27 cellular contexts compared by ENCODE assay signal in genomic region chr18:21928925-21929324, GRCh38.
"Had no signal": no experiment of that assay in that cellular context is flagged by ENCODE, and none has a peak within 500 bp of the region (broad histone marks: within the 10 kb centered on the region; RNA-seq: fewer than 3 reads in every experiment).

No MANE protein-coding gene starts in this region.

- H3K36me3 ChIP-seq: left ventricle myocardium inferior, pancreas, prostate gland, suprapubic skin, thoracic aorta, tibial artery, upper lobe of right lung had no signal

- H3K27ac ChIP-seq: left ventricle myocardium inferior, pancreas, prostate gland, skin epidermis, suprapubic skin, thoracic aorta, tibial artery, upper lobe of right lung had no signal

- H3K27me3 ChIP-seq: pancreas, tibial artery, upper lobe of right lung had no signal

- ATAC-seq: mucosa of descending colon; naive thymus-derived CD4-positive, alpha-beta T cell; natural killer cell treated with Interleukin-12 subunit alpha and Interleukin-12 subunit beta and Interleukin-15 and Interleukin-18, amount 100 ng/mL, for 72 hours; pancreas; right cardiac atrium; sciatic nerve; upper lobe of right lung had no signal

- H3K4me1 Mint-ChIP-seq: naive thymus-derived CD4-positive, alpha-beta T cell had no signal

- H3K27ac Mint-ChIP-seq: naive thymus-derived CD4-positive, alpha-beta T cell; natural killer cell treated with Interleukin-12 subunit alpha and Interleukin-12 subunit beta and Interleukin-15 and Interleukin-18, amount 100 ng/mL, for 72 hours; stimulated activated naive CD8-positive, alpha-beta T cell treated with anti-CD3 and anti-CD28 coated beads, Interleukin-15, Interleukin-2, amounts not matched to agents 100 ng/mL and 50 ng/mL, for 24 hours had no signal

- FAIRE-seq: pancreas, urothelium cell line had no signal

- H3K9me3 ChIP-seq: left ventricle myocardium inferior, mucosa of descending colon, pancreas, prostate gland, suprapubic skin, thoracic aorta, tibial artery, upper lobe of right lung had no signal

- H3K36me3 Mint-ChIP-seq: natural killer cell treated with Interleukin-12 subunit alpha and Interleukin-12 subunit beta and Interleukin-15 and Interleukin-18, amount 100 ng/mL, for 72 hours had no signal

- H3K9me3 Mint-ChIP-seq: natural killer cell treated with Interleukin-12 subunit alpha and Interleukin-12 subunit beta and Interleukin-15 and Interleukin-18, amount 100 ng/mL, for 72 hours; stimulated activated naive CD8-positive, alpha-beta T cell treated with anti-CD3 and anti-CD28 coated beads, Interleukin-15, Interleukin-2, amounts not matched to agents 100 ng/mL and 50 ng/mL, for 24 hours had no signal

- H3K4me3 Mint-ChIP-seq: naive thymus-derived CD4-positive, alpha-beta T cell; natural killer cell treated with Interleukin-12 subunit alpha and Interleukin-12 subunit beta and Interleukin-15 and Interleukin-18, amount 100 ng/mL, for 72 hours; stimulated activated naive CD8-positive, alpha-beta T cell treated with anti-CD3 and anti-CD28 coated beads, Interleukin-15, Interleukin-2, amounts not matched to agents 100 ng/mL and 50 ng/mL, for 24 hours had no signal

- H3K4me1 ChIP-seq: left ventricle myocardium inferior, pancreas, prostate gland, suprapubic skin, tibial artery, upper lobe of right lung had no signal

- H3K4me3 ChIP-seq: left ventricle myocardium inferior, lung, mucosa of descending colon, pancreas, prostate gland, skin epidermis, suprapubic skin, thoracic aorta, tibial artery, upper lobe of right lung had no signal

- DNase-seq: islet precursor cell; left ventricle myocardium inferior; midbrain; mucosa of descending colon; naive thymus-derived CD4-positive, alpha-beta T cell; nucleus accumbens; pancreas; posterior cingulate gyrus; retina; right cardiac atrium; stimulated activated CD4-positive, alpha-beta T cell treated with anti-CD3 and anti-CD28 coated beads, Interleukin-12 subunit alpha, Interleukin-12 subunit beta, amount 100 ng/mL, for 4 hours; stimulated activated CD4-positive, alpha-beta T cell treated with anti-CD3 and anti-CD28 coated beads, Interleukin-15, amount 100 ng/mL, for 24 hours; stimulated activated CD4-positive, alpha-beta T cell treated with anti-CD3 and anti-CD28 coated beads, Interleukin-2, amount 100 ng/mL, for 24 hours; stimulated activated CD4-positive, alpha-beta T cell treated with anti-CD3 and anti-CD28 coated beads, Interleukin-4, amount 100 ng/mL, for 1 hour; stimulated activated naive CD4-positive, alpha-beta T cell; tibial artery; trophoblast cell; upper lobe of right lung had no signal
